10 cellular contexts compared by ENCODE assay signal in genomic region chr7:100166317-100166940, GRCh38. TPM values are rescaled to one million over a fixed set of nuclear protein-coding genes. Genes with fewer than 3 reads are reported as not detected.
A peak's percentile ranks its signal among the peaks of the same experiment; 100 is the strongest.
DNase-seq lines count a peak whose midpoint lies in the region; ATAC-seq and TF ChIP-seq lines count a peak whose summit lies in the region.
"Had no signal": no experiment of that assay in that cellular context is flagged by ENCODE, and none has a peak within 500 bp of the region (broad histone marks: within the 10 kb centered on the region; RNA-seq: fewer than 3 reads in every experiment).

No MANE protein-coding gene starts in this region.

- peaks cover 36% of the 10 kb centered on the region for H3K27me3 Mint-ChIP-seq in mesothelial cell of epicardium (ENCODE audit: low read depth)

- intact Hi-C loops in ascending aorta (cut with DNase I) = no loop called here

- no peak overlapping the region for H3K27ac ChIP-seq in ascending aorta
- H3K27ac ChIP-seq: right lobe of liver had no signal

- peaks cover 2 to 10% of the 10 kb centered on the region in 2 donors for H3K4me1 ChIP-seq in ascending aorta

- no peaks in the 10 kb centered on the region for H3K36me3 ChIP-seq in ascending aorta
- H3K36me3 ChIP-seq: right lobe of liver had no signal

- H3K9me3 Mint-ChIP-seq in mesothelial cell of epicardium = no peaks in the 10 kb centered on the region

- ATAC-seq in HG03175 (IDR thresholded peaks at IDR 0.05; ENCODE audit: unreplicated experiment) = no peak

- H3K27me3 ChIP-seq in ascending aorta = no peaks in the 10 kb centered on the region
- H3K27me3 ChIP-seq: right lobe of liver had no signal

- H3K36me3 Mint-ChIP-seq in mesothelial cell of epicardium = peaks cover 2% of the 10 kb centered on the region

- peak overlapping the region; percentile 3 for H3K4me3 Mint-ChIP-seq in mesothelial cell of epicardium

- no peak overlapping the region for H3K4me3 ChIP-seq in ascending aorta
- H3K4me3 ChIP-seq: right lobe of liver had no signal

- H3K4me1 Mint-ChIP-seq in mesothelial cell of epicardium = peaks cover 39% of the 10 kb centered on the region

- no peaks in the 10 kb centered on the region for H3K9me3 ChIP-seq in ascending aorta
- H3K9me3 ChIP-seq: right lobe of liver had no signal

- H3K27ac Mint-ChIP-seq in mesothelial cell of epicardium = peak overlapping the region; percentile 54

- DNase-seq in stimulated activated CD4-positive, alpha-beta T cell treated with anti-CD3 and anti-CD28 coated beads, Interleukin-1b, Interleukin-23, amount 100 ng/mL, for 48 hours = peak; percentile 50
- DNase-seq in stimulated activated CD4-positive, alpha-beta T cell treated with anti-CD3 and anti-CD28 coated beads, Interleukin-12 subunit alpha, Interleukin-12 subunit beta, amount 100 ng/mL, for 4 hours = no peak
- DNase-seq in activated effector memory CD4-positive, alpha-beta T cell treated with anti-CD3 and anti-CD28 coated beads, Interleukin-2, amount 50 U/mL, for 16 hours = peak; percentile 67
- DNase-seq in mesothelial cell of epicardium (ENCODE audit: low spot score in 2 of 2, unreplicated experiment in 2 of 2) (no peak), ascending aorta (ENCODE audit: low spot score in 2 of 2) (no peak), dedifferentiated amniotic fluid mesenchymal stem cell (ENCODE audit: extremely low spot score) (no peak), anterior cingulate cortex (lab: John Stamatoyannopoulos, UW) (no peak)
- DNase-seq: NCI-H187, right lobe of liver had no signal

- TF ChIP-seq CTCF in mesothelial cell of epicardium (IDR thresholded peaks at IDR 0.05; ENCODE audit: unreplicated experiment) (no peak), ascending aorta (IDR thresholded peaks at IDR 0.05) (no peak)

RNA-seq across cellular contexts. Expression of gene GAL3ST4, which starts 2.0 kb away (rescaled TPM):
- total RNA-seq in mesothelial cell of epicardium = 9.4 to 10.1 TPM (median 9.4 TPM) in 3 replicates
- 3.5 TPM for total RNA-seq in ascending aorta

RNA-seq across cellular contexts. Expression of gene TRAPPC14, which starts 7.9 kb away (rescaled TPM):
- total RNA-seq in mesothelial cell of epicardium (22.0 to 23.6 TPM (median 23.3 TPM) in 3 replicates), ascending aorta (22.0 TPM)

RNA-seq across cellular contexts. Expression of gene GPC2, which starts 10.8 kb away (rescaled TPM):
- total RNA-seq in mesothelial cell of epicardium = 49.8 to 50.6 TPM (median 50.0 TPM) in 3 replicates
- not detected for total RNA-seq in ascending aorta

RNA-seq across cellular contexts. Expression of gene STAG3, which starts 11.3 kb away (rescaled TPM):
- total RNA-seq in mesothelial cell of epicardium (0.94 to 1.9 TPM (median 1.4 TPM) in 3 replicates), ascending aorta (not detected)

RNA-seq across cellular contexts. Expression of gene LAMTOR4, which starts 17.7 kb away (rescaled TPM):
- total RNA-seq in mesothelial cell of epicardium = 97.2 to 109 TPM (median 105 TPM) in 3 replicates
- 131 TPM for total RNA-seq in ascending aorta

Comparison
In these comparisons a context has a peak if more than half of its experiments do, and no peak if none do; other contexts are left out.
1. DNase-seq: peak in stimulated activated CD4-positive, alpha-beta T cell treated with anti-CD3 and anti-CD28 coated beads, Interleukin-1b, Interleukin-23, amount 100 ng/mL, for 48 hours (single experiment) and activated effector memory CD4-positive, alpha-beta T cell treated with anti-CD3 and anti-CD28 coated beads, Interleukin-2, amount 50 U/mL, for 16 hours (single experiment); none in stimulated activated CD4-positive, alpha-beta T cell treated with anti-CD3 and anti-CD28 coated beads, Interleukin-12 subunit alpha, Interleukin-12 subunit beta, amount 100 ng/mL, for 4 hours (single experiment), mesothelial cell of epicardium (0 of 2), ascending aorta (0 of 2), dedifferentiated amniotic fluid mesenchymal stem cell (single experiment) and anterior cingulate cortex (0 of 58).
2. RNA of gene GPC2, which starts 10.8 kb away (total RNA-seq): 49.8 to 50.6 TPM in mesothelial cell of epicardium; not detected in ascending aorta (single experiment); every median in the first group is over 10 times any median in the second.